37 cellular contexts compared by ENCODE assay signal in the genomic region with DNA sequence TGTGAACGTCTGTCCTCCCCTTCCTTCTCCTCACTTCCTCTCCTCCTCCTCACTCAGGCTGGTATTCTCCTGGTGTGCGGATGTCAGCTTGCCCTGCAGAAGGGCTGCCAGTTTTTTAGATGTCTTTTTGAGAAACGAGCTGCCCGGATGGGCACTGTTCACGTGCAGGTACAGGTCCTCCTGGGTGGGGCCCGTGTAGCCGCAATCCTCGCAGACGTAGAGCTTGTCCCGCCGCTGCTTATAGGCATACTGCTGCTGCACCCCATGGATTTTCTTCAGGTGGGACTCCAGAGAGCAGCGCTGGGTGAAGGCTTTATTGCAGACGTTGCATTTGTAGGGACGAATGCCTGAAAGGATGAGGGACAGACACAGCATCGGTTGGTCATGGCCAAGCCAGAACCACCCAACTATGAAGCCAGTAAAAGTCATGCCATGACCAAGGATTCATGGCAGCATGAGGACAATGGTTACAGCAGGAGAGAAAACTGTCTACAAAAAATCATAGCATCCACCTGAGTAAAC. TPM values are rescaled to one million over a fixed set of nuclear protein-coding genes. Genes with fewer than 3 reads are reported as not detected.
"Had no signal": no experiment of that assay in that cellular context is flagged by ENCODE, and none has a peak within 500 bp of the region (broad histone marks: within the 10 kb centered on the region; RNA-seq: fewer than 3 reads in every experiment).

No MANE protein-coding gene starts in this region.

- DNase-seq: activated B cell treated with CpG ODN at 0.5 μM for 24 hours; activated CD4-positive, alpha-beta memory T cell treated with anti-CD3 and anti-CD28 coated beads for 36 hours; activated CD4-positive, alpha-beta T cell treated with anti-CD3 and anti-CD28 coated beads for 4 hours; activated CD4-positive, alpha-beta T cell treated with anti-CD3 and anti-CD28 coated beads, Interleukin-2, amount 10 ng/mL, durations not matched to agents 24 days and 14 days; activated CD4-positive, alpha-beta T cell treated with anti-CD3 and anti-CD28 coated beads, Interleukin-2, amount 50 U/mL, for 1 hour; activated CD4-positive, alpha-beta T cell treated with anti-CD3 and anti-CD28 coated beads, Interleukin-2, amount 50 U/mL, for 4 hours; activated CD4-positive, CD25-positive, alpha-beta regulatory T cell treated with anti-CD3 and anti-CD28 coated beads, Interleukin-2, amount 50 U/mL, for 72 hours; activated CD8-positive, alpha-beta memory T cell treated with anti-CD3 and anti-CD28 coated beads, Interleukin-2, amount 50 U/mL, for 4 hours; activated CD8-positive, alpha-beta T cell treated with anti-CD3 and anti-CD28 coated beads for 36 hours; activated effector memory CD4-positive, alpha-beta T cell treated with anti-CD3 and anti-CD28 coated beads, Interleukin-2, amount 50 U/mL, for 16 hours; activated gamma-delta T cell treated with Interleukin-2 at 50 U/mL for 16 hours; activated naive CD4-positive, alpha-beta T cell; activated naive CD4-positive, alpha-beta T cell treated with anti-CD3 and anti-CD28 coated beads for 36 hours; activated naive CD4-positive, alpha-beta T cell treated with anti-CD3 and anti-CD28 coated beads, Interleukin-2, amount 50 U/mL, for 16 hours; activated naive CD8-positive, alpha-beta T cell treated with anti-CD3 and anti-CD28 coated beads for 36 hours; activated T-cell treated with anti-CD3 and anti-CD28 coated beads for 4 hours; activated T-cell treated with anti-CD3 and anti-CD28 coated beads, Interleukin-2, amount 50 U/mL, for 1 hour; activated T-cell treated with anti-CD3 and anti-CD28 coated beads, Interleukin-2, amount 50 U/mL, for 4 hours; activated T-cell treated with anti-CD3 and anti-CD28 coated beads, Interleukin-2, amount 50 U/mL, for 72 hours; adrenal gland; amniotic stem cell; aorta; body of pancreas; brain microvascular endothelial cell; central memory CD4-positive, alpha-beta T cell; T-helper 1 cell; T-helper 2 cell; T-helper 9 cell had no signal

- H3K9me3 ChIP-seq: adrenal gland, body of pancreas, breast epithelium had no signal

- H3K9me3 Mint-ChIP-seq: activated B cell treated with CpG ODN at 0.5 μM for 24 hours; activated CD4-positive, alpha-beta memory T cell treated with anti-CD3 and anti-CD28 coated beads for 36 hours; activated CD4-positive, alpha-beta T cell treated with anti-CD3 and anti-CD28 coated beads, Interleukin-2, amount 10 ng/mL, durations not matched to agents 24 days and 14 days; activated CD8-positive, alpha-beta T cell treated with anti-CD3 and anti-CD28 coated beads for 36 hours; activated naive CD4-positive, alpha-beta T cell treated with anti-CD3 and anti-CD28 coated beads for 36 hours; activated naive CD4-positive, alpha-beta T cell treated with anti-CD3 and anti-CD28 coated beads, Interleukin-2, amount 50 U/mL, for 72 hours; activated naive CD8-positive, alpha-beta T cell treated with anti-CD3 and anti-CD28 coated beads for 36 hours; activated T-cell treated with anti-CD3 and anti-CD28 coated beads, Interleukin-2, amount 50 U/mL, for 4 hours; activated T-cell treated with anti-CD3 and anti-CD28 coated beads, Interleukin-2, amount 50 U/mL, for 72 hours; activated T-helper 1 cell treated with anti-CD3 and anti-CD28 coated beads, Interleukin-12 subunit alpha, Interleukin-12 subunit beta, Interleukin-2, Interleukin-4 antibody, amounts not matched to agents 30 ng/mL and 10 ng/mL and 1 ng/mL, durations not matched to agents 14 hours and 24 hours and 36 hours; activated T-helper 17 cell treated with anti-CD3 and anti-CD28 coated beads, Interleukin-2, amount 50 U/mL, for 72 hours; T-helper 1 cell treated with Interleukin-12 subunit alpha and Interleukin-12 subunit beta and Interleukin-4 antibody, amounts not matched to agents 30 μg/mL and 1 μg/mL, for 36 hours; T-helper 2 cell treated with Interferon-gamma antibody and Interleukin-4, amounts not matched to agents 5 μg/mL and 100 μg/mL, for 36 hours had no signal

- H3K4me3 ChIP-seq: adrenal gland, body of pancreas, breast epithelium had no signal

- H3K27me3 ChIP-seq: adrenal gland, body of pancreas, brain microvascular endothelial cell, breast epithelium had no signal

- FAIRE-seq: astrocyte, TTC549 had no signal

- H3K27ac Mint-ChIP-seq: activated B cell treated with CpG ODN at 0.5 μM for 24 hours; activated CD4-positive, alpha-beta memory T cell treated with anti-CD3 and anti-CD28 coated beads for 36 hours; activated CD4-positive, alpha-beta T cell treated with anti-CD3 and anti-CD28 coated beads, Interleukin-2, amount 10 ng/mL, durations not matched to agents 24 days and 14 days; activated CD8-positive, alpha-beta T cell treated with anti-CD3 and anti-CD28 coated beads for 36 hours; activated naive CD4-positive, alpha-beta T cell treated with anti-CD3 and anti-CD28 coated beads for 36 hours; activated naive CD4-positive, alpha-beta T cell treated with anti-CD3 and anti-CD28 coated beads, Interleukin-2, amount 50 U/mL, for 72 hours; activated naive CD8-positive, alpha-beta T cell treated with anti-CD3 and anti-CD28 coated beads for 36 hours; activated T-cell treated with anti-CD3 and anti-CD28 coated beads, Interleukin-2, amount 50 U/mL, for 72 hours; activated T-helper 1 cell treated with anti-CD3 and anti-CD28 coated beads, Interleukin-12 subunit alpha, Interleukin-12 subunit beta, Interleukin-2, Interleukin-4 antibody, amounts not matched to agents 30 ng/mL and 10 ng/mL and 1 ng/mL, durations not matched to agents 14 hours and 24 hours and 36 hours; activated T-helper 17 cell treated with anti-CD3 and anti-CD28 coated beads, Interleukin-2, amount 50 U/mL, for 72 hours; T-helper 1 cell treated with Interleukin-12 subunit alpha and Interleukin-12 subunit beta and Interleukin-4 antibody, amounts not matched to agents 30 μg/mL and 1 μg/mL, for 36 hours; T-helper 2 cell treated with Interferon-gamma antibody and Interleukin-4, amounts not matched to agents 5 μg/mL and 100 μg/mL, for 36 hours had no signal

- H3K4me1 Mint-ChIP-seq: activated B cell treated with CpG ODN at 0.5 μM for 24 hours; activated CD4-positive, alpha-beta T cell treated with anti-CD3 and anti-CD28 coated beads, Interleukin-2, amount 10 ng/mL, durations not matched to agents 24 days and 14 days; activated naive CD8-positive, alpha-beta T cell treated with anti-CD3 and anti-CD28 coated beads for 36 hours; activated T-helper 17 cell treated with anti-CD3 and anti-CD28 coated beads, Interleukin-2, amount 50 U/mL, for 72 hours had no signal

- H3K27ac ChIP-seq: adrenal gland, body of pancreas, brain microvascular endothelial cell, breast epithelium, VCaP had no signal

- H3K36me3 ChIP-seq: adrenal gland, brain microvascular endothelial cell, breast epithelium had no signal

- H3K36me3 Mint-ChIP-seq: activated CD4-positive, alpha-beta memory T cell treated with anti-CD3 and anti-CD28 coated beads for 36 hours; activated naive CD4-positive, alpha-beta T cell treated with anti-CD3 and anti-CD28 coated beads, Interleukin-2, amount 50 U/mL, for 72 hours; activated naive CD8-positive, alpha-beta T cell treated with anti-CD3 and anti-CD28 coated beads for 36 hours had no signal

- H3K4me1 ChIP-seq: adrenal gland, body of pancreas, breast epithelium had no signal

- H3K4me3 Mint-ChIP-seq: activated B cell treated with CpG ODN at 0.5 μM for 24 hours; activated CD4-positive, alpha-beta memory T cell treated with anti-CD3 and anti-CD28 coated beads for 36 hours; activated CD4-positive, alpha-beta T cell treated with anti-CD3 and anti-CD28 coated beads, Interleukin-2, amount 10 ng/mL, durations not matched to agents 24 days and 14 days; activated CD8-positive, alpha-beta T cell treated with anti-CD3 and anti-CD28 coated beads for 36 hours; activated naive CD4-positive, alpha-beta T cell treated with anti-CD3 and anti-CD28 coated beads for 36 hours; activated naive CD8-positive, alpha-beta T cell treated with anti-CD3 and anti-CD28 coated beads for 36 hours; activated T-cell treated with anti-CD3 and anti-CD28 coated beads, Interleukin-2, amount 50 U/mL, for 4 hours; activated T-cell treated with anti-CD3 and anti-CD28 coated beads, Interleukin-2, amount 50 U/mL, for 72 hours; activated T-helper 1 cell treated with anti-CD3 and anti-CD28 coated beads, Interleukin-12 subunit alpha, Interleukin-12 subunit beta, Interleukin-2, Interleukin-4 antibody, amounts not matched to agents 30 ng/mL and 10 ng/mL and 1 ng/mL, durations not matched to agents 14 hours and 24 hours and 36 hours; activated T-helper 17 cell treated with anti-CD3 and anti-CD28 coated beads, Interleukin-2, amount 50 U/mL, for 72 hours; T-helper 1 cell treated with Interleukin-12 subunit alpha and Interleukin-12 subunit beta and Interleukin-4 antibody, amounts not matched to agents 30 μg/mL and 1 μg/mL, for 36 hours; T-helper 2 cell treated with Interferon-gamma antibody and Interleukin-4, amounts not matched to agents 5 μg/mL and 100 μg/mL, for 36 hours had no signal

- ATAC-seq: activated CD8-positive, alpha-beta T cell treated with anti-CD3 and anti-CD28 coated beads for 36 hours; activated naive CD4-positive, alpha-beta T cell treated with anti-CD3 and anti-CD28 coated beads, Interleukin-2, amount 50 U/mL, for 72 hours; activated T-cell treated with anti-CD3 and anti-CD28 coated beads, Interleukin-2, amount 50 U/mL, for 4 hours; activated T-cell treated with anti-CD3 and anti-CD28 coated beads, Interleukin-2, amount 50 U/mL, for 72 hours; activated T-helper 17 cell treated with anti-CD3 and anti-CD28 coated beads, Interleukin-2, amount 50 U/mL, for 72 hours; body of pancreas had no signal

RNA-seq across cellular contexts. Expression of a gene that starts 33.0 kb away (rescaled TPM):
- polyA plus RNA-seq: adrenal gland had no signal
